Comparison of ENCODE assay signal across 7 cellular contexts in the genomic region with DNA sequence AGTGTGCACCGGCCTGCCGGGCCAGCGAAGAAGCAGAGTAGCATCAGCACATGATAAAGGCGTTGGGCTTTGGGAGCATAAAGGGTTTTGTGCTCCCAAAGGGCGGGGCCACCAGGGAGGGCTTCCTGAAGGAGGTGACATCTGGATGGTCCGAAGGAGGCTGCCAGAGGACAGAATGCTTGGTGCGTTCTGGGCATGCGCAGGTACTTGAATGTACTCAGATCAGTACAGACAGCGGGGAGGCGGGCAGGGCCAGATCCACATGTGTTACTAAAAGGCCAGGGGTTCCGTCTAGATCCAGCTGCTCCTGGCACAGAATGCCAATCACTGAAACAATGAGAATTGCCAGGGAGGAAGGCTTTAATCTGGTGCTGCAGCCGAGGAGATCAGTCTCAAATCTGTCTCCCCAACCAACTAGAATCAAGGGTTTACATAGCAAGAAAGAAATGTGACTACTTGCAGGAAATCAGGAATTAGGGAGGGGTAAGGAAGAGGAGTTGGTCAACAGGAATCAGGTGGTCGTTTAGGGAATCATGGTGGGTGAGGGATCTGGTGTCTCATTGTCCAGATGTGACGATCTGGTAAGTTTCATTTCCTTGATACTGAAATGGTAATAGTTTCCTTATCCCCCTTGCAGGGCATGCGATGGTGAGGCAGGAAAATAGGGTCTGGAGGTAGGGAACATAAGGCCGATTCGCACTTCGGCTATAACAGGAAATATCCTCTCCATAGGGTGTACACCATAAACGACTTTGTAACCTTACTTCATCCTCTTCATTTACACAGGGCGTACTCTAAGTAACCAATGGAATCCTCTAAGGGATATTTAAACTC. TPM values are rescaled to one million over a fixed set of nuclear protein-coding genes. Genes with fewer than 3 reads are reported as not detected.
DNase-seq lines count a peak whose midpoint lies in the region; ATAC-seq and TF ChIP-seq lines count a peak whose summit lies in the region.

Gene LRRC34 (minus strand): TSS at position 61 of the 834 bp plus-strand sequence. CDS start 356 bp downstream, outside the sequence.
Gene LRRIQ4 (plus strand): TSS at position 27 of the 834 bp plus-strand sequence. CDS start 9,052 bp downstream, outside the sequence.

- H3K4me3 ChIP-seq in duodenal mucosa (ENCODE audit: low read depth in 1 of 2, low read length in 2 of 2): peak within 1 kb of the TSS; percentile 71 to 82
- peak within 1 kb of the TSS; percentile 67 for H3K4me3 ChIP-seq in lower lobe of right lung

- no peaks in the 10 kb centered on the region for H3K27me3 ChIP-seq in duodenal mucosa (ENCODE audit: control insufficient read depth in 1 of 2, insufficient read depth in 2 of 2, low read length in 2 of 2)
- no peaks in the 10 kb centered on the region for H3K27me3 ChIP-seq in lower lobe of right lung (ENCODE audit: low read depth)

- H3K36me3 ChIP-seq in duodenal mucosa (ENCODE audit: control insufficient read depth in 1 of 2, insufficient read depth in 2 of 2, low read length in 2 of 2) (no peaks in the 10 kb centered on the region), lower lobe of right lung (no peaks in the 10 kb centered on the region)

- ATAC-seq in GM18511 (IDR thresholded peaks at IDR 0.05; ENCODE audit: unreplicated experiment) (peak; percentile 51), HG03039 (IDR thresholded peaks at IDR 0.05; ENCODE audit: unreplicated experiment) (peak; percentile 52), lower lobe of right lung (peak; percentile 88 to 90)

- peak within 1 kb of the TSS; percentile 61 to 79 for H3K9ac ChIP-seq in duodenal mucosa (ENCODE audit: low read depth in 1 of 2, low read length in 2 of 2)

- H3K27ac ChIP-seq in duodenal mucosa (ENCODE audit: low read depth, low read length): no peak within 1 kb of the TSS
- peak within 1 kb of the TSS; percentile 80 for H3K27ac ChIP-seq in lower lobe of right lung

- H3K4me1 ChIP-seq in duodenal mucosa (ENCODE audit: control insufficient read depth in 1 of 2, insufficient read depth in 2 of 2, low read length in 2 of 2): peaks cover 0 to 22% of the 10 kb centered on the region in 2 donors
- H3K4me1 ChIP-seq in lower lobe of right lung: peaks cover 25% of the 10 kb centered on the region

- DNase-seq in NCI-H2171 treated with DMSO at 0.1 percent for 48 hours (lab: John Stamatoyannopoulos, UW) (peak; percentile 84), lower lobe of right lung (peak; percentile 92)
- peak; percentile 51 for DNase-seq in activated CD4-positive, alpha-beta T cell treated with anti-CD3 and anti-CD28 coated beads for 1 hour
- DNase-seq in stimulated activated CD4-positive, alpha-beta T cell treated with anti-CD3 and anti-CD28 coated beads, TNF-alpha, amount 100 ng/mL, for 4 hours (ENCODE audit: low read depth in 3 of 3): peak; percentile 40 to 46 (median 41)

- intact Hi-C loops in lower lobe of right lung (cut with DNase I): no loop called here

- no peak for TF ChIP-seq CTCF in lower lobe of right lung (IDR thresholded peaks at IDR 0.05)

- H3K9me3 ChIP-seq in duodenal mucosa (ENCODE audit: control insufficient read depth in 1 of 2, low read length in 2 of 2) (peaks cover 7 to 8% of the 10 kb centered on the region in 2 donors), lower lobe of right lung (no peaks in the 10 kb centered on the region)

RNA-seq across cellular contexts. Expression of gene LRRC34, which starts in this region (rescaled TPM):
- total RNA-seq in lower lobe of right lung: 4.8 TPM

RNA-seq across cellular contexts. Expression of gene LRRIQ4, which starts in this region (rescaled TPM):
- total RNA-seq in lower lobe of right lung: not detected

Comparison
In these comparisons a context has a peak if more than half of its experiments do, and no peak if none do; other contexts are left out.
1. DNase-seq: peak in every context shown above with its lines; median percentile 92 in lower lobe of right lung; 84 in NCI-H2171 treated with DMSO at 0.1 percent for 48 hours; 51 in activated CD4-positive, alpha-beta T cell treated with anti-CD3 and anti-CD28 coated beads for 1 hour; 41 in stimulated activated CD4-positive, alpha-beta T cell treated with anti-CD3 and anti-CD28 coated beads, TNF-alpha, amount 100 ng/mL, for 4 hours.